23 cellular contexts compared by ENCODE assay signal in the genomic region with DNA sequence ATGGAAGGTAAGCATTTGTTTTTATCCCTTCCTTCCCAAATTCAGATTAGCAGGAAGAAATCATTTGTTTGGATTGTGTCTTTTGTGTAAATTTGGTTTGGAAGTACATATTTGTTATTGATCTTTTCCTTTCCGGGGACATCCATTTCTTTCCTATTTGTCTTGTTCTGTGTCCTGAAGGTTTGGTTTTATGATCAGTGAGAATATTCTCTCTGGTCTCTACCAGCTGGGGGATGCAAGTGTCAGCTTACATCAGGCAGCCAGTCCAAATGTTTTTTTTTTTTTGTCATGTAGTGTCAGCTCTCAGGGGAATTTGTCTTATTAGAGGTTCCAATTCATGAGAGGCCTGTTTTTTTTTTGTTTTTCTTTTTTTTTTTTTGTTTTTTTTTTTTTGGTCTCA.
"Had no signal": no experiment of that assay in that cellular context is flagged by ENCODE, and none has a peak within 500 bp of the region (broad histone marks: within the 10 kb centered on the region; RNA-seq: fewer than 3 reads in every experiment).

No MANE protein-coding gene starts in this region.

- H3K27ac ChIP-seq: breast epithelium, coronary artery, Peyer's patch, RWPE1 had no signal

- ATAC-seq: activated CD8-positive, alpha-beta memory T cell treated with anti-CD3 and anti-CD28 coated beads, Interleukin-2, amount 10 ng/mL, durations not matched to agents 7 days and 5 days; WTC11 had no signal

- DNase-seq: activated CD4-positive, alpha-beta T cell treated with anti-CD3 and anti-CD28 coated beads for 48 hours; activated CD4-positive, alpha-beta T cell treated with anti-CD3 and anti-CD28 coated beads, Interleukin-2, amount 50 U/mL, for 4 hours; activated CD4-positive, CD25-positive, alpha-beta regulatory T cell treated with anti-CD3 and anti-CD28 coated beads, Interleukin-2, amount 50 U/mL, for 72 hours; activated CD8-positive, alpha-beta memory T cell treated with anti-CD3 and anti-CD28 coated beads, Interleukin-2, amount 10 ng/mL, durations not matched to agents 7 days and 5 days; activated effector memory CD4-positive, alpha-beta T cell treated with Interleukin-2 at 50 U/mL for 16 hours; activated naive CD4-positive, alpha-beta T cell; activated T-cell treated with anti-CD3 and anti-CD28 coated beads, Interleukin-2, amount 50 U/mL, for 24 hours; aorta; caudate nucleus; KG1; NCI-H1417; NCI-H1930; NCI-H2107; NCI-H2227 treated with DMSO at 0.1 percent for 48 hours; NCI-H446 treated with DMSO at 0.1 percent for 48 hours; NCI-H524 treated with DMSO at 0.1 percent for 48 hours; NCI-H774; Peyer's patch; SHP77 had no signal
